ENCODE assay signal across 15 cellular contexts in the genomic region with DNA sequence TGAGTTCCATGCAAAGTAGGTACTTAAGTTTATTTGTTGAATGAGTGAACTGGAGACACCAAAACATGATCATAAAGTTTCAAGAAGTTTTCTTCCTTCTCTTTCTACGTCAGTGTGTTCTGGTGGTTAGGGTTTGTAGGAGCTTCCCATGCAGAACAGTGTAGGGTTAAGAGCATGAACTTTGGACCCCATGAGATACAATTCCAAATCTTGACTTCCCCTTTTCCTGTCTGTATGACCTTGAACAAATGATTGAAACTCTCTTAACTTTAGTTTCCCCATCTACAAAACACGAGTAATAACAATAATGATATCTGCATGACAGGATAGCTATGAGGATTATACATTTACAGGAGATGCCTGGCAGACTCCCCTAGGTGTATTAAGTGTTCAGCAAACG. TPM values are rescaled to one million over a fixed set of nuclear protein-coding genes. Genes with fewer than 3 reads are reported as not detected.
A peak's percentile ranks its signal among the peaks of the same experiment; 100 is the strongest.
DNase-seq lines count a peak whose midpoint lies in the region; ATAC-seq, FAIRE-seq and TF ChIP-seq lines count a peak whose summit lies in the region.
"Had no signal": no experiment of that assay in that cellular context is flagged by ENCODE, and none has a peak within 500 bp of the region (broad histone marks: within the 10 kb centered on the region; RNA-seq: fewer than 3 reads in every experiment).

No MANE protein-coding gene starts in this region.

- SMC1A ChIA-PET in GM12878 (lab: Charles Lee; ENCODE audit: uncharacterized antibody, unreplicated experiment), result interaction anchor here (0.6 to 3.0 kb wide), 12 partner anchors 10 to 203 kb away, joined by 3 to 34 read pairs (median 4); no protein-coding TSS in a partner anchor

- H3K36me3 Mint-ChIP-seq in activated naive CD4-positive, alpha-beta T cell treated with anti-CD3 and anti-CD28 coated beads for 36 hours (ENCODE audit: low read depth), result no peaks in the 10 kb centered on the region

- TF ChIP-seq POLR2A in GM12878 (IDR thresholded peaks at IDR 0.05; ENCODE audit: low read depth, low read length), result no peak

- no peaks in the 10 kb centered on the region for H3K79me2 ChIP-seq in GM12878 (ENCODE audit: control insufficient read depth, insufficient read depth, low read length)

- no peaks in the 10 kb centered on the region for H3K9me3 Mint-ChIP-seq in activated naive CD4-positive, alpha-beta T cell treated with anti-CD3 and anti-CD28 coated beads for 36 hours

- no peaks in the 10 kb centered on the region; the same call in 2 of the 3 replicates for H3K9me3 ChIP-seq in GM12878 (replicated peaks; ENCODE audit: control insufficient read depth, insufficient read depth, low read length)
- H3K9me3 ChIP-seq: ascending aorta had no signal

- H3K36me3 ChIP-seq in GM12878 (ENCODE audit: control insufficient read depth in 2 of 2, insufficient read depth in 2 of 2, low read length in 1 of 2), result no peaks in the 10 kb centered on the region
- H3K36me3 ChIP-seq: ascending aorta had no signal

- POLR2A ChIA-PET in GM12878 (lab: Charles Lee), result interaction anchor here (1.0 kb wide), 1 partner anchor 78 kb away, joined by 3 read pairs; no protein-coding TSS in a partner anchor

- peak; percentile 31 for FAIRE-seq in GM12878 (lab: Jason Lieb, UNC)

- no peak overlapping the region for H3K4me3 Mint-ChIP-seq in activated naive CD4-positive, alpha-beta T cell treated with anti-CD3 and anti-CD28 coated beads for 36 hours

- TF ChIP-seq EP300 in GM12878 (IDR thresholded peaks at IDR 0.05; ENCODE audit: borderline replicate concordance in 1 of 2, control insufficient read depth in 1 of 2, low read depth in 2 of 2, low read length in 2 of 2), result peak; percentile 58 to 79; a peak in 2 of 4 replicates

- RAD21 ChIA-PET in GM12878 (lab: Charles Lee; ENCODE audit: unreplicated experiment), result interaction anchor here (1.8 to 4.7 kb wide), 4 partner anchors 11 to 113 kb away, joined by 4 to 30 read pairs (median 12); no protein-coding TSS in a partner anchor

- H4K20me1 ChIP-seq in GM12878 (ENCODE audit: control insufficient read depth, insufficient read depth), result no peaks in the 10 kb centered on the region

- no TSS peak for BruUV-seq in GM12878 (replicated peaks; lab: Mats Ljungman, UMichigan)

- CTCF ChIA-PET in GM12878 (lab: Yijun Ruan, JAX), result interaction anchor here (0.7 to 2.8 kb wide), 5 partner anchors 10 to 836 kb away, joined by 3 to 42 read pairs (median 3); no protein-coding TSS in a partner anchor
- CTCF ChIA-PET in activated naive CD4-positive, alpha-beta T cell treated with anti-CD3 and anti-CD28 coated beads for 36 hours (lab: Charles Lee), result no interaction called here

- no peaks in the 10 kb centered on the region for H3K4me1 Mint-ChIP-seq in activated naive CD4-positive, alpha-beta T cell treated with anti-CD3 and anti-CD28 coated beads for 36 hours (ENCODE audit: low read depth)

- no peak for TF ChIP-seq RAD21 in GM12878 (IDR thresholded peaks at IDR 0.05; ENCODE audit: insufficient read depth, low read depth, low read length)

- in situ Hi-C loops in GM12878 (cut with MboI), result loop anchor here (5.0 to 25.0 kb wide), 2 partner anchors 74 to 844 kb away; no protein-coding TSS in a partner anchor

- H3K4me1 ChIP-seq in GM12878 (ENCODE audit: control insufficient read depth, insufficient read depth, low read length), result peaks cover 26% of the 10 kb centered on the region
- H3K4me1 ChIP-seq: ascending aorta had no signal

- intact Hi-C loops in GM12878 (cut with micrococcal nuclease; ENCODE audit: unreplicated experiment), result no loop called here
- intact Hi-C loops in activated naive CD4-positive, alpha-beta T cell treated with anti-CD3 and anti-CD28 coated beads for 36 hours (cut with micrococcal nuclease), result no loop called here

- 6% methylated on average over 3 of the region's 3 CpGs for WGBS in GM12878 (ENCODE audit: insufficient coverage, insufficient replicate concordance, low lambda C conversion rate, missing lambda C conversion rate)

- H3K27ac ChIP-seq in GM12878 (ENCODE audit: control insufficient read depth, insufficient read depth), result no peak overlapping the region
- H3K27ac ChIP-seq: ascending aorta, VCaP had no signal

- H3K27me3 Mint-ChIP-seq in activated naive CD4-positive, alpha-beta T cell treated with anti-CD3 and anti-CD28 coated beads for 36 hours (ENCODE audit: low read depth), result peaks cover 4% of the 10 kb centered on the region

- ATAC-seq in GM18873 (IDR thresholded peaks at IDR 0.05; ENCODE audit: low FRiP score, unreplicated experiment) (peak; percentile 47), GM21825 (IDR thresholded peaks at IDR 0.05; ENCODE audit: unreplicated experiment) (peak; percentile 54), HG03354 (IDR thresholded peaks at IDR 0.05; ENCODE audit: poor library complexity, severe bottlenecking, unreplicated experiment) (peak; percentile 54), GM12878 (peak; percentile 73)
- ATAC-seq: left lobe of liver, Right ventricle myocardium inferior had no signal

- TF ChIP-seq CTCF in GM12878 (IDR thresholded peaks at IDR 0.05 in 2 of 3, conservative IDR thresholded peaks at IDR 0.05 in 1 of 3; ENCODE audit: control insufficient read depth in 2 of 3, extremely low read depth in 1 of 3, insufficient read depth in 1 of 3, low read depth in 3 of 3, low read length in 3 of 3), result no peak

- no peak overlapping the region for H3K27ac Mint-ChIP-seq in activated naive CD4-positive, alpha-beta T cell treated with anti-CD3 and anti-CD28 coated beads for 36 hours

- no peak overlapping the region for H3K9ac ChIP-seq in GM12878 (ENCODE audit: control insufficient read depth, insufficient read depth, low read length)

- H3K4me3 ChIP-seq in GM12878, result no peak overlapping the region
- H3K4me3 ChIP-seq: ascending aorta had no signal

- H3K4me2 ChIP-seq in GM12878 (ENCODE audit: control insufficient read depth, insufficient read depth), result no peak overlapping the region; the same call in 1 of the 2 replicates

- DNase-seq in GM12878 (ENCODE audit: low read depth, low spot score) (peak; percentile 44), dermis blood vessel endothelial cell (no peak), NCI-H1417 (lab: John Stamatoyannopoulos, UW) (no peak), DMS53 treated with DMSO at 0.1 percent for 48 hours (lab: John Stamatoyannopoulos, UW; ENCODE audit: unreplicated experiment) (no peak)
- DNase-seq in activated naive CD4-positive, alpha-beta T cell treated with anti-CD3 and anti-CD28 coated beads for 36 hours, result no peak
- DNase-seq: effector memory CD4-positive, alpha-beta T cell; KG1; NCI-H2171 treated with DMSO at 0.1 percent for 48 hours had no signal

- no peak overlapping the region for H2AFZ ChIP-seq in GM12878 (ENCODE audit: control insufficient read depth, low read depth, low read length)

- H3K27me3 ChIP-seq in GM12878 (replicated peaks in 1 of 2; ENCODE audit: control insufficient read depth in 2 of 2, insufficient read depth in 2 of 2, low read length in 1 of 2), result no peaks in the 10 kb centered on the region
- H3K27me3 ChIP-seq: ascending aorta had no signal

TF ChIP-seq in GM12878, 131 proteins besides CTCF, POLR2A, EP300 and RAD21 (continues in another document):
- TF ChIP-seq MTA2 (IDR thresholded peaks at IDR 0.05; ENCODE audit: low read depth) (peak; percentile 89), SIN3A (IDR thresholded peaks at IDR 0.05; ENCODE audit: low read depth, low read length) (no peak), POU2F2 (IDR thresholded peaks at IDR 0.05; ENCODE audit: borderline replicate concordance, low read depth, low read length) (peak; percentile 44; the same call in 1 of the 3 replicates), MYB (IDR thresholded peaks at IDR 0.05; ENCODE audit: borderline replicate concordance, low read depth, low read length) (no peak)

RNA-seq across cellular contexts. Expression of a gene that starts 41.0 kb away (rescaled TPM):
- 0.02 and 1.0 TPM in 2 replicates for total RNA-seq in GM12878 (2013; cell fraction: nucleolus; rRNA removed)
- total RNA-seq in GM12878 (2014; rRNA removed), result 0.06 TPM in 1 of 2 replicates, not detected in the other
- total RNA-seq in GM12878 (2014; rRNA removed; fragmentation: Illumina TruSeq; extraction: Trizol), result not detected in 2 replicates
- 0.03 TPM in 2 replicates for total RNA-seq in GM12878 (2021)
- polyA plus RNA-seq in GM12878 (2011; ENCODE audit: low read depth), result not detected
- polyA plus RNA-seq in GM12878 (2011; rRNA removed), result 0.12 and 0.23 TPM in 2 replicates
- polyA plus RNA-seq in GM12878 (2011; cell fraction: cytosol; rRNA removed), result 0.02 and 0.06 TPM in 2 replicates
- polyA plus RNA-seq in GM12878 (2011; cell fraction: nucleus; rRNA removed), result 0.12 and 0.39 TPM in 2 replicates
- 0.01 TPM in 1 of 2 replicates, not detected in the other for polyA plus RNA-seq in GM12878 (2012)
- polyA plus RNA-seq in GM12878 (2014; fragmentation: Illumina TruSeq; extraction: Trizol), result not detected in 2 replicates
- polyA plus RNA-seq in GM12878 (2014; fragmentation: Nextera tagmentation; extraction: Ambion mirVana), result not detected
- polyA plus RNA-seq in GM12878 (2014; rRNA removed), result not detected in 2 replicates
- polyA plus RNA-seq in GM12878 (2016; fragmentation: Nextera tagmentation; extraction: Ambion mirVana), result not detected
- polyA minus RNA-seq in GM12878 (2011; rRNA and poly(A)+ RNA removed), result 0.05 and 0.07 TPM in 2 replicates
- polyA minus RNA-seq in GM12878 (2011; cell fraction: cytosol; rRNA and poly(A)+ RNA removed), result 0.21 TPM in 1 of 2 replicates, not detected in the other
- polyA minus RNA-seq in GM12878 (2011; cell fraction: nucleus; rRNA and poly(A)+ RNA removed), result 0.24 and 0.67 TPM in 2 replicates
- total RNA-seq in activated naive CD4-positive, alpha-beta T cell treated with anti-CD3 and anti-CD28 coated beads for 36 hours, result not detected
- total RNA-seq in dermis blood vessel endothelial cell, result 0.37 and 2.9 TPM in 2 replicates
